9 cellular contexts compared by ENCODE assay signal in the genomic region with DNA sequence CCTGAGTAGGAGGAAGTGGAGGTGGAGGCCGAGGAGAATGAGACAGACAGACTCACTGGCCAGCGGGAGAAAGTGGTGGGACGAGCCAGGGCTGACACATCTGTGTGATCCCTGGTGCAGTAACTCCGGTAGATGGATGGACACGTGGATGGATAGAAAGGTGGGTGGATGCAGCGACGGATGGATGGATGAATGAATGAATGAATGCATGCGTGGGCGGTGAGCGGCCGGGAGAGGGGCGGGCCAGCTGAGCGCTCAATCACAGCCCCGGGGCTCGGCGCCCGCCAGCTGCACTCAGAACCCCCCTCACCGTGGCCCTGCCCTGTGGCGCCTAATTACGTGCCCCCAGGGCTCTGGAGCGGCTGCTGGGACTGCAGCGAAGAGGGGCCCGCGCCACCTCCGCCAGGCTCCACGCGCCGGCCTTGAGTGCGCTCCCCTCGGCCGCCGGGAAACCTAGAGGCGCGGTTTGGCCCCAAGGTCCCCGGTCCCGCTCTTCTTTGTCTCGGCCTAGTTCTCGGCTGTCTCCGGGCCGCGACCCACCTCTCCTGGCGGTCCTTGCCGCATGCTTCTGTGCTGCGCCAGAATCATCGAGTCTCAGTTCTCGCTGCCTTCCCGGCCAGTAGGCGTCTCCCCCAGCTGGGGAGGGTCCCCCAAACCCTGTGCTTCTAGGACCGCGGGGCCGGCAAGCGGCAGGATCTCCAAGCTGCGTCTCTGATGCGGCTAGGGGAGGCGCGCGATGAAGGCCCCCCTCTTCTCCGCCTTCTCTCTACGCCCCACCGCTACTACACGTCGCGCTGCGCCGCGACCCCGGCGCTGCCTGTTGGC. TPM values are rescaled to one million over a fixed set of nuclear protein-coding genes. Genes with fewer than 3 reads are reported as not detected.
A peak's percentile ranks its signal among the peaks of the same experiment; 100 is the strongest.
DNase-seq lines count a peak whose midpoint lies in the region; ATAC-seq and TF ChIP-seq lines count a peak whose summit lies in the region.
"Had no signal": no experiment of that assay in that cellular context is flagged by ENCODE, and none has a peak within 500 bp of the region (broad histone marks: within the 10 kb centered on the region; RNA-seq: fewer than 3 reads in every experiment).

No MANE protein-coding gene starts in this region.

- H3K4me1 Mint-ChIP-seq in nephron progenitor cell: peaks cover 69% of the 10 kb centered on the region

- H3K27ac ChIP-seq in AG04450 (ENCODE audit: low read depth, low read length) (peak overlapping the region; percentile 75), coronary artery (no peak overlapping the region)
- H3K27ac ChIP-seq: HL-60 had no signal

- POLR2A ChIA-PET in AG04450 (lab: Yijun Ruan, JAX): interaction anchor here (0.6 to 1.4 kb wide), 5 partner anchors 9 to 641 kb away, joined by 4 to 7 read pairs (median 5); no protein-coding TSS in a partner anchor

- TF ChIP-seq CTCF in AG04450 (IDR thresholded peaks at IDR 0.05; ENCODE audit: low read depth, low read length) (no peak), HFF-Myc (IDR thresholded peaks at IDR 0.05; ENCODE audit: low read depth, low read length, missing control alignments) (no peak), coronary artery (IDR thresholded peaks at IDR 0.05) (no peak), nephron progenitor cell (IDR thresholded peaks at IDR 0.05) (no peak)

- H3K4me3 Mint-ChIP-seq in nephron progenitor cell: peak overlapping the region; percentile 91

- H3K27ac Mint-ChIP-seq in nephron progenitor cell: peak overlapping the region; percentile 94

- no peaks in the 10 kb centered on the region for H3K27me3 ChIP-seq in AG04450 (ENCODE audit: control insufficient read depth, insufficient read depth, low read length)

- no peaks in the 10 kb centered on the region for H3K9me3 ChIP-seq in AG04450 (ENCODE audit: control insufficient read depth, insufficient read depth, low read length)

- peaks cover 9% of the 10 kb centered on the region for H3K27me3 Mint-ChIP-seq in nephron progenitor cell (ENCODE audit: low read depth, poor library complexity)

- H3K36me3 Mint-ChIP-seq in nephron progenitor cell (ENCODE audit: low read depth): no peaks in the 10 kb centered on the region

- H3K4me3 ChIP-seq in AG04450 (ENCODE audit: low read depth, low read length) (peak overlapping the region; percentile 52), HFF-Myc (replicated peaks; ENCODE audit: low read depth, low read length) (peak overlapping the region; percentile 50), coronary artery (peak overlapping the region; percentile 80)

- no peak for DNase-seq in AG04450 (ENCODE audit: low read depth, low spot score)
- no peak for DNase-seq in HFF-Myc (ENCODE audit: extremely low read depth, low read depth)
- no peak for DNase-seq in coronary artery (ENCODE audit: low spot score)
- DNase-seq in nephron progenitor cell: peak; percentile 61
- DNase-seq in DMS153 (lab: John Stamatoyannopoulos, UW): no peak
- no peak for DNase-seq in SW 1271 (lab: John Stamatoyannopoulos, UW)
- DNase-seq in activated CD4-positive, alpha-beta T cell treated with anti-CD3 and anti-CD28 coated beads for 1 hour: no peak

- CTCF ChIA-PET in AG04450 (lab: Charles Lee): no interaction called here

- ATAC-seq in HG03457 (IDR thresholded peaks at IDR 0.05; ENCODE audit: unreplicated experiment): no peak

- no peaks in the 10 kb centered on the region for H3K9me3 Mint-ChIP-seq in nephron progenitor cell

RNA-seq across cellular contexts. Expression of a gene that starts 41.0 kb away (rescaled TPM):
- 2.1 and 3.2 TPM in 2 replicates for polyA plus RNA-seq in AG04450 (2011; rRNA removed)
- polyA minus RNA-seq in AG04450 (2011; rRNA and poly(A)+ RNA removed): 4.2 and 5.4 TPM in 2 replicates
